ENCODE assay signal across 1 cellular context in the genomic region with DNA sequence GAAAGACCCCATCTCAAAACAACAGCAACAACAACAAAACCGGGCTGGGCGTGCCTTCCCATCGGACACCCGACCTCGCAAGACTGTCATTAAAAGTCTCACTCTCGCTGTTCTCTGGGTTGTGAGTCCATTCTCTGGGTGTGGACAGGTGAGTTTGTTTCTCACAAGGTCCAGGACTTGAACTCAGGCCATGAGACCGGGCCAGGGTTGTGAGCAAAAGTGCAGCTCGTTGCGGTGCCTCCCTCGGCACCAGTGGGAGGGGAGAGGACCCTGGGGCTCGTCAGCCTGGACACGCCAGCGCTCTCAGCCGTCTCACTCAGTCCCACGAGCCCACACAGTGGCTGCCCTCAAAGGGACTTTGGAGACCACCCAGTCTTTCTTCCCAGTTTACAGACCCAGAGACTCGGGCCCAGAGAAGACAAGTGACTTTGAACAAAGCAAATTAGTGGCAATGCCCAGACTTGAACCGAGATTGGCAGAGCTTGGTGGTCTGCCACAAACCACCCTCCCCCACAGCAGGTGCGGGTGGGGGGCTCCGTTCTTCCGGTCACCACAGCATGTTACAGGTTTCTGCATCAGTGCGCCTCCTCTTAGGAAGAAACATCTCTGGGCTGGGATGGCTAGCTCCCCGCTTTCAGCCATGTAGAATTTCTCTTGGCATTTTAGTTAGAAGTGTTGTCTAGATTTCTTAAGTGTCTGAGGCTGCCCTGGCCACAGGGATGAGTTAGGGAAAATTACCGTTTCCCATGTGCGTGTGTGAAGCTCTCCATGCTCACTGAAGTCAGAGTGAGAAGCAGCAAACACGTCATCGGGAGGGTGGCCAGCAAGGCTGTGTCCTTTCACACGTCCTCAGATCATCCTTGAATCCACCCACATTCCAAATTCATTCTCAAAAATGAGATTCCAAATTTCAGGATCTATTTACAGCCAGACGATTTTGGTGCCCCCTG.
TF ChIP-seq lines count a peak whose summit lies in the region.

No MANE protein-coding gene starts in this region.

TF ChIP-seq in IMR-90, 13 proteins besides CTCF, POLR2A, EP300 and RAD21:
- TF ChIP-seq MAFK (IDR thresholded peaks at IDR 0.05; ENCODE audit: low read depth, low read length) (no peak), SMC3 (IDR thresholded peaks at IDR 0.05; ENCODE audit: low read depth, low read length) (no peak), BHLHE40 (IDR thresholded peaks at IDR 0.05; ENCODE audit: low read depth, low read length) (no peak)
- TF ChIP-seq, protein P1, sequence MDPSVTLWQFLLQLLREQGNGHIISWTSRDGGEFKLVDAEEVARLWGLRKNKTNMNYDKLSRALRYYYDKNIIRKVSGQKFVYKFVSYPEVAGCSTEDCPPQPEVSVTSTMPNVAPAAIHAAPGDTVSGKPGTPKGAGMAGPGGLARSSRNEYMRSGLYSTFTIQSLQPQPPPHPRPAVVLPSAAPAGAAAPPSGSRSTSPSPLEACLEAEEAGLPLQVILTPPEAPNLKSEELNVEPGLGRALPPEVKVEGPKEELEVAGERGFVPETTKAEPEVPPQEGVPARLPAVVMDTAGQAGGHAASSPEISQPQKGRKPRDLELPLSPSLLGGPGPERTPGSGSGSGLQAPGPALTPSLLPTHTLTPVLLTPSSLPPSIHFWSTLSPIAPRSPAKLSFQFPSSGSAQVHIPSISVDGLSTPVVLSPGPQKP (IDR thresholded peaks at IDR 0.05; ENCODE audit: borderline replicate concordance, low read depth, low read length), result no peak
